In genomic region chr18:74507927-74508326, GRCh38 we compare ENCODE assay signal across 18 cellular contexts. TPM values are rescaled to one million over a fixed set of nuclear protein-coding genes. Genes with fewer than 3 reads are reported as not detected.
DNase-seq lines count a peak whose midpoint lies in the region; ATAC-seq and TF ChIP-seq lines count a peak whose summit lies in the region.
"Had no signal": no experiment of that assay in that cellular context is flagged by ENCODE, and none has a peak within 500 bp of the region (broad histone marks: within the 10 kb centered on the region; RNA-seq: fewer than 3 reads in every experiment).

No MANE protein-coding gene starts in this region.

- H3K27me3 ChIP-seq in neuronal stem cell (ENCODE audit: control insufficient read depth in 3 of 3, insufficient read depth in 3 of 3, low read depth in 1 of 3, low read length in 3 of 3) = no peaks in the 10 kb centered on the region
- no peaks in the 10 kb centered on the region for H3K27me3 ChIP-seq in thyroid gland
- H3K27me3 ChIP-seq in colonic mucosa = no peaks in the 10 kb centered on the region
- no peaks in the 10 kb centered on the region for H3K27me3 ChIP-seq in foreskin keratinocyte

- no peak overlapping the region for H3K4me3 Mint-ChIP-seq in activated CD8-positive, alpha-beta T cell treated with anti-CD3 and anti-CD28 coated beads, Interleukin-2, amount 10 ng/mL, durations not matched to agents 7 days and 5 days
- no peak overlapping the region for H3K4me3 Mint-ChIP-seq in activated CD8-positive, alpha-beta T cell treated with anti-CD3 and anti-CD28 coated beads for 36 hours
- H3K4me3 Mint-ChIP-seq in effector memory CD8-positive, alpha-beta T cell = no peak overlapping the region
- H3K4me3 Mint-ChIP-seq: CD8-positive, alpha-beta memory T cell had no signal

- no peak overlapping the region for H3K14ac ChIP-seq in neuronal stem cell (ENCODE audit: low read length)

- peaks cover 53 to 95% of the 10 kb centered on the region in 2 donors for H3K36me3 ChIP-seq in neuronal stem cell (replicated peaks in 1 of 2; ENCODE audit: control insufficient read depth in 2 of 2, insufficient read depth in 2 of 2, low read length in 2 of 2)
- H3K36me3 ChIP-seq in thyroid gland = peaks cover 50 to 81% of the 10 kb centered on the region in 2 donors
- H3K36me3 ChIP-seq in colonic mucosa = peaks cover 35% of the 10 kb centered on the region

- H3K79me1 ChIP-seq in neuronal stem cell (ENCODE audit: low read depth, low read length) = peaks cover 5% of the 10 kb centered on the region

- no peak overlapping the region for H2BK15ac ChIP-seq in neuronal stem cell (ENCODE audit: low read length)

- no peak overlapping the region for H3K18ac ChIP-seq in neuronal stem cell (ENCODE audit: low read length)

- no peak overlapping the region for H3K27ac ChIP-seq in neuronal stem cell (replicated peaks; ENCODE audit: low read length)
- H3K27ac ChIP-seq in thyroid gland = peak overlapping the region; percentile 58 to 71 (median 60)
- no peak overlapping the region for H3K27ac ChIP-seq in colonic mucosa
- H3K27ac ChIP-seq in foreskin keratinocyte = no peak overlapping the region
- H3K27ac ChIP-seq: 22Rv1 had no signal

- H3K36me3 Mint-ChIP-seq in activated CD8-positive, alpha-beta T cell treated with anti-CD3 and anti-CD28 coated beads, Interleukin-2, amount 10 ng/mL, durations not matched to agents 7 days and 5 days (ENCODE audit: low read depth) = peaks cover 60% of the 10 kb centered on the region
- peaks cover 59% of the 10 kb centered on the region for H3K36me3 Mint-ChIP-seq in activated CD8-positive, alpha-beta T cell treated with anti-CD3 and anti-CD28 coated beads for 36 hours (ENCODE audit: low read depth)
- peaks cover 74% of the 10 kb centered on the region for H3K36me3 Mint-ChIP-seq in effector memory CD8-positive, alpha-beta T cell (ENCODE audit: insufficient read depth)

- no peak overlapping the region for H3K4me3 ChIP-seq in neuronal stem cell (ENCODE audit: low read length in 2 of 2)
- no peak overlapping the region for H3K4me3 ChIP-seq in thyroid gland (replicated peaks in 1 of 3)
- no peak overlapping the region for H3K4me3 ChIP-seq in colonic mucosa

- no peak overlapping the region for H2AK5ac ChIP-seq in neuronal stem cell (ENCODE audit: low read depth, low read length)

- H3K4ac ChIP-seq in neuronal stem cell (ENCODE audit: low read length) = no peak overlapping the region

- no peak overlapping the region for H2BK5ac ChIP-seq in neuronal stem cell (ENCODE audit: low read length)

- H3K9me3 Mint-ChIP-seq in activated CD8-positive, alpha-beta T cell treated with anti-CD3 and anti-CD28 coated beads, Interleukin-2, amount 10 ng/mL, durations not matched to agents 7 days and 5 days (ENCODE audit: insufficient read depth) = no peaks in the 10 kb centered on the region
- no peaks in the 10 kb centered on the region for H3K9me3 Mint-ChIP-seq in activated CD8-positive, alpha-beta T cell treated with anti-CD3 and anti-CD28 coated beads for 36 hours
- no peaks in the 10 kb centered on the region for H3K9me3 Mint-ChIP-seq in effector memory CD8-positive, alpha-beta T cell
- H3K9me3 Mint-ChIP-seq: CD8-positive, alpha-beta memory T cell had no signal

- H3K27me3 Mint-ChIP-seq in activated CD8-positive, alpha-beta T cell treated with anti-CD3 and anti-CD28 coated beads, Interleukin-2, amount 10 ng/mL, durations not matched to agents 7 days and 5 days (ENCODE audit: low read depth) = no peaks in the 10 kb centered on the region
- H3K27me3 Mint-ChIP-seq in activated CD8-positive, alpha-beta T cell treated with anti-CD3 and anti-CD28 coated beads for 36 hours = no peaks in the 10 kb centered on the region
- no peaks in the 10 kb centered on the region for H3K27me3 Mint-ChIP-seq in effector memory CD8-positive, alpha-beta T cell
- H3K27me3 Mint-ChIP-seq: CD8-positive, alpha-beta memory T cell had no signal

- no peaks in the 10 kb centered on the region for H3K9me3 ChIP-seq in neuronal stem cell (replicated peaks in 1 of 2; ENCODE audit: control insufficient read depth in 2 of 2, insufficient read depth in 1 of 2, low read depth in 1 of 2, low read length in 2 of 2)
- H3K9me3 ChIP-seq in thyroid gland = no peaks in the 10 kb centered on the region
- no peaks in the 10 kb centered on the region for H3K9me3 ChIP-seq in colonic mucosa

- CTCF ChIA-PET in activated CD8-positive, alpha-beta T cell treated with anti-CD3 and anti-CD28 coated beads, Interleukin-2, amount 10 ng/mL, durations not matched to agents 7 days and 5 days (lab: Charles Lee) = no interaction called here
- CTCF ChIA-PET in activated CD8-positive, alpha-beta T cell treated with anti-CD3 and anti-CD28 coated beads for 36 hours (lab: Charles Lee) = no interaction called here

- no peak overlapping the region for H4K8ac ChIP-seq in neuronal stem cell (ENCODE audit: low read depth, low read length)

- peaks cover 12% of the 10 kb centered on the region for H3K4me1 Mint-ChIP-seq in activated CD8-positive, alpha-beta T cell treated with anti-CD3 and anti-CD28 coated beads, Interleukin-2, amount 10 ng/mL, durations not matched to agents 7 days and 5 days (ENCODE audit: low read depth)
- peaks cover 2% of the 10 kb centered on the region for H3K4me1 Mint-ChIP-seq in activated CD8-positive, alpha-beta T cell treated with anti-CD3 and anti-CD28 coated beads for 36 hours (ENCODE audit: low read depth)
- peaks cover 11 to 16% of the 10 kb centered on the region in 2 donors for H3K4me1 Mint-ChIP-seq in effector memory CD8-positive, alpha-beta T cell (ENCODE audit: low read depth in 2 of 2)

- H3K9ac ChIP-seq in neuronal stem cell (ENCODE audit: low read depth, low read length, poor library complexity) (no peak overlapping the region), colonic mucosa (ENCODE audit: low read depth in 2 of 2, low read length in 2 of 2) (no peak overlapping the region)

- peak overlapping the region; percentile 3 for H3K27ac Mint-ChIP-seq in activated CD8-positive, alpha-beta T cell treated with anti-CD3 and anti-CD28 coated beads, Interleukin-2, amount 10 ng/mL, durations not matched to agents 7 days and 5 days
- no peak overlapping the region for H3K27ac Mint-ChIP-seq in activated CD8-positive, alpha-beta T cell treated with anti-CD3 and anti-CD28 coated beads for 36 hours
- peak overlapping the region; percentile 81 for H3K27ac Mint-ChIP-seq in effector memory CD8-positive, alpha-beta T cell

- TF ChIP-seq POLR2A in thyroid gland (IDR thresholded peaks at IDR 0.05) = no peak

- H2AFZ ChIP-seq in neuronal stem cell (ENCODE audit: low read length) = no peak overlapping the region

- no peak overlapping the region for H3K4me2 ChIP-seq in neuronal stem cell (ENCODE audit: insufficient read depth, low read length, poor library complexity, severe bottlenecking)

- peak overlapping the region; percentile 58 for H3K23ac ChIP-seq in neuronal stem cell (ENCODE audit: low read depth, low read length, poor library complexity)

- WGBS in neuronal stem cell (ENCODE audit: extremely low coverage in 2 of 2, insufficient read length in 2 of 2, insufficient replicate concordance in 1 of 2), 2 donors = no CpG with 5 or more reads among the region's 14 CpGs
- WGBS in thyroid gland, 2 donors = 81 to 89% methylated on average over 13 to 14 of the region's 14 CpGs

- no peak for DNase-seq in activated CD8-positive, alpha-beta T cell treated with anti-CD3 and anti-CD28 coated beads, Interleukin-2, amount 10 ng/mL, durations not matched to agents 7 days and 5 days
- DNase-seq in activated CD8-positive, alpha-beta T cell treated with anti-CD3 and anti-CD28 coated beads for 36 hours = no peak
- no peak for DNase-seq in effector memory CD8-positive, alpha-beta T cell
- no peak for DNase-seq in neuronal stem cell (ENCODE audit: low spot score)
- no peak for DNase-seq in thyroid gland
- DNase-seq in colonic mucosa = no peak
- DNase-seq in foreskin keratinocyte = no peak
- DNase-seq in stimulated activated naive CD4-positive, alpha-beta T cell treated with Interleukin-2 at 50 U/mL for 16 hours (lab: John Stamatoyannopoulos, UW) = no peak
- DNase-seq: CD8-positive, alpha-beta memory T cell; DMS 273 treated with DMSO at 0.1 percent for 48 hours; HCEC 1CT; IMR-90; NCI-H1417 treated with DMSO at 0.1 percent for 48 hours; NCI-H2029 treated with DMSO at 0.1 percent for 48 hours; NCI-H510A treated with DMSO at 0.1 percent for 48 hours had no signal

- no peak overlapping the region for H4K91ac ChIP-seq in neuronal stem cell (ENCODE audit: low read depth, low read length, poor library complexity)

- H2BK120ac ChIP-seq in neuronal stem cell (ENCODE audit: low read depth, low read length) = no peak overlapping the region

- no peak for TF ChIP-seq CTCF in activated CD8-positive, alpha-beta T cell treated with anti-CD3 and anti-CD28 coated beads for 36 hours (IDR thresholded peaks at IDR 0.05)
- TF ChIP-seq CTCF in thyroid gland (IDR thresholded peaks at IDR 0.05) = no peak
- no peak for TF ChIP-seq CTCF in colonic mucosa (IDR thresholded peaks at IDR 0.05)
- TF ChIP-seq CTCF in foreskin keratinocyte (conservative IDR thresholded peaks at IDR 0.05) = no peak

- H2BK12ac ChIP-seq in neuronal stem cell (ENCODE audit: low read length) = no peak overlapping the region

- POLR2A ChIA-PET in activated CD8-positive, alpha-beta T cell treated with anti-CD3 and anti-CD28 coated beads, Interleukin-2, amount 10 ng/mL, durations not matched to agents 7 days and 5 days (lab: Charles Lee) = no interaction called here
- POLR2A ChIA-PET in activated CD8-positive, alpha-beta T cell treated with anti-CD3 and anti-CD28 coated beads for 36 hours (lab: Charles Lee) = no interaction called here

- intact Hi-C loops in activated CD8-positive, alpha-beta T cell treated with anti-CD3 and anti-CD28 coated beads for 36 hours (cut with micrococcal nuclease) = no loop called here
- intact Hi-C loops in thyroid gland (cut with DNase I) = no loop called here
- intact Hi-C loops in colonic mucosa (cut with DNase I) = no loop called here

- H3K4me1 ChIP-seq in neuronal stem cell (ENCODE audit: control insufficient read depth in 2 of 2, insufficient read depth in 1 of 2, low read depth in 1 of 2, low read length in 2 of 2) (no peaks in the 10 kb centered on the region), thyroid gland (peaks cover 17 to 24% of the 10 kb centered on the region in 2 donors), colonic mucosa (no peaks in the 10 kb centered on the region), foreskin keratinocyte (no peaks in the 10 kb centered on the region)

- ATAC-seq in activated CD8-positive, alpha-beta T cell treated with anti-CD3 and anti-CD28 coated beads, Interleukin-2, amount 10 ng/mL, durations not matched to agents 7 days and 5 days = no peak
- ATAC-seq in activated CD8-positive, alpha-beta T cell treated with anti-CD3 and anti-CD28 coated beads for 36 hours = no peak
- ATAC-seq in effector memory CD8-positive, alpha-beta T cell (replicated peaks) = no peak
- ATAC-seq in foreskin keratinocyte = no peak

RNA-seq across cellular contexts. Expression of gene CNDP2, which starts 11.8 kb away (rescaled TPM):
- 100 to 1,000 TPM; 131 to 144 TPM for total RNA-seq in activated CD8-positive, alpha-beta T cell treated with anti-CD3 and anti-CD28 coated beads, Interleukin-2, amount 10 ng/mL, durations not matched to agents 7 days and 5 days
- total RNA-seq in activated CD8-positive, alpha-beta T cell treated with anti-CD3 and anti-CD28 coated beads for 36 hours = 100 to 1,000 TPM; 121 to 136 TPM
- 104 TPM for polyA plus RNA-seq in neuronal stem cell (2013, experiment 1 of 2)
- 104 TPM for polyA plus RNA-seq in neuronal stem cell (2013, experiment 2 of 2)
- total RNA-seq in thyroid gland = 100 to 1,000 TPM; 249 to 437 (median 301) TPM
- 100 to 1,000 TPM; 206 to 261 TPM for total RNA-seq in colonic mucosa
- 108 and 143 TPM in 2 replicates for total RNA-seq in foreskin keratinocyte
- polyA plus RNA-seq in foreskin keratinocyte = 120 and 141 TPM in 2 replicates

RNA-seq across cellular contexts. Expression of gene CNDP1, which starts 26.4 kb away (rescaled TPM):
- not detected for total RNA-seq in activated CD8-positive, alpha-beta T cell treated with anti-CD3 and anti-CD28 coated beads, Interleukin-2, amount 10 ng/mL, durations not matched to agents 7 days and 5 days
- total RNA-seq in activated CD8-positive, alpha-beta T cell treated with anti-CD3 and anti-CD28 coated beads for 36 hours = not detected
- polyA plus RNA-seq in neuronal stem cell (2013, experiment 1 of 2) = 0.15 TPM
- polyA plus RNA-seq in neuronal stem cell (2013, experiment 2 of 2) = 0.25 TPM
- total RNA-seq in thyroid gland (1 to 10 TPM in 1 of 4 donors, under 1 TPM in 1, not detected in 2; 0.25 to 1.0 TPM), colonic mucosa (under 1 TPM in 1 of 2 donors, not detected in 1; 0.10 TPM), foreskin keratinocyte (not detected in 2 replicates)
- not detected in 2 replicates for polyA plus RNA-seq in foreskin keratinocyte
- total RNA-seq: IMR-90, LHCN-M2 had no signal
- polyA plus RNA-seq: BJ; CD8-positive, alpha-beta memory T cell; IMR-90 had no signal

RNA-seq across cellular contexts. Expression of gene DIPK1C, which starts 50.8 kb away (rescaled TPM):
- not detected for total RNA-seq in activated CD8-positive, alpha-beta T cell treated with anti-CD3 and anti-CD28 coated beads, Interleukin-2, amount 10 ng/mL, durations not matched to agents 7 days and 5 days
- not detected for total RNA-seq in activated CD8-positive, alpha-beta T cell treated with anti-CD3 and anti-CD28 coated beads for 36 hours
- 15.9 TPM for polyA plus RNA-seq in neuronal stem cell (2013, experiment 1 of 2)
- 15.6 TPM for polyA plus RNA-seq in neuronal stem cell (2013, experiment 2 of 2)
- not detected for total RNA-seq in thyroid gland
- under 1 TPM in 1 of 2 donors, not detected in 1; 0.24 TPM for total RNA-seq in colonic mucosa
- not detected in 2 replicates for total RNA-seq in foreskin keratinocyte
- not detected in 2 replicates for polyA plus RNA-seq in foreskin keratinocyte
- total RNA-seq: CD8-positive, alpha-beta memory T cell; IMR-90; LHCN-M2 had no signal
- polyA plus RNA-seq: BJ; CD8-positive, alpha-beta memory T cell; IMR-90 had no signal

Comparison
In these comparisons a context has a peak if more than half of its experiments do, and no peak if none do; other contexts are left out.
1. H3K27ac ChIP-seq: peak in thyroid gland (3 of 3); none in neuronal stem cell (single experiment), colonic mucosa (single experiment) and foreskin keratinocyte (single experiment).